1 cellular context compared by ENCODE assay signal in genomic region chr11:3169952-3170755, GRCh38.
TF ChIP-seq lines count a peak whose summit lies in the region.

No MANE protein-coding gene starts in this region.

TF ChIP-seq in K562, 482 proteins besides CTCF, POLR2A, EP300 and RAD21 (continued from another document):
- TF ChIP-seq HBP1 (CRISPR knock-in tag; IDR thresholded peaks at IDR 0.05) (no peak), ZNF280A (IDR thresholded peaks at IDR 0.05; ENCODE audit: low read depth, partially characterized antibody) (no peak), TEAD4 (IDR thresholded peaks at IDR 0.05; ENCODE audit: low read length) (no peak), TEAD4 (CRISPR knock-in tag; IDR thresholded peaks at IDR 0.05; ENCODE audit: borderline replicate concordance) (no peak), HDAC6 (IDR thresholded peaks at IDR 0.05; ENCODE audit: low read depth, low read length) (no peak), KDM1A (IDR thresholded peaks at IDR 0.05) (peak in 1 of 2 experiments; percentile 42; a peak in 1 of 4 replicates), ARNT (IDR thresholded peaks at IDR 0.05) (no peak), ZNF75A (CRISPR knock-in tag; IDR thresholded peaks at IDR 0.05) (no peak), GTF2A2 (tag; IDR thresholded peaks at IDR 0.05) (no peak), AFF1 (IDR thresholded peaks at IDR 0.05; ENCODE audit: low read depth in 1 of 2, partially characterized antibody in 2 of 2) (no peak), EGR1 (conservative IDR thresholded peaks at IDR 0.05) (peak; percentile 27; the same call in 1 of the 2 replicates), ID3 (CRISPR knock-in tag; IDR thresholded peaks at IDR 0.05) (no peak), ID3 (tag; IDR thresholded peaks at IDR 0.05) (no peak), TCFL5 (CRISPR knock-in tag; conservative IDR thresholded peaks at IDR 0.05) (no peak), ZBTB49 (CRISPR knock-in tag; IDR thresholded peaks at IDR 0.05; ENCODE audit: borderline replicate concordance) (no peak), TARDBP (IDR thresholded peaks at IDR 0.05) (no peak), CCNT2 (IDR thresholded peaks at IDR 0.05; ENCODE audit: borderline replicate concordance, extremely low read depth, insufficient read length, low read depth, low read length) (no peak), PHF21A (IDR thresholded peaks at IDR 0.05; ENCODE audit: borderline replicate concordance, low read depth) (no peak), ARHGAP35 (IDR thresholded peaks at IDR 0.05; ENCODE audit: partially characterized antibody) (peak; percentile 26), USF2 (CRISPR knock-in tag; IDR thresholded peaks at IDR 0.05) (0 out of 2 replicates have a peak, but pooled peaks have one; percentile 10)
